19 cellular contexts compared by ENCODE assay signal in the genomic region with DNA sequence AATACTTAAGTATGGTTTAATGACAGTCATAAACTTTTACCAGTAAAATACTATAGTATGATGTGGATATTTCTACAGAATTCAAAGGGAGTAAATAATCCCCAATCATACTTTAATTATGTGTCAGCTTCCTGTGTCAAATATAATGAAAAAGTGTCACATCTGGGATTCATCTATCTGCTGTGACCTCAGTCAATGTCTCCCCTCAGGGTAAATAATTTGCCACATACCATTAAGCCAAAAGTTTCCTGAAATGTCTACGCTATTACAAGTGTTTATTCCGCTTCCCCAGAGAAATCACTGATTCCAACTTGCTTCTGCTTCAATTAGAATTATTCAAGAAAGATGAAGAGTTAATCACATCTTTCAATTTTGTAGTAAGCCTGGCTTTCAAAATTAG.
DNase-seq lines count a peak whose midpoint lies in the region; ATAC-seq and TF ChIP-seq lines count a peak whose summit lies in the region.
"Had no signal": no experiment of that assay in that cellular context is flagged by ENCODE, and none has a peak within 500 bp of the region (broad histone marks: within the 10 kb centered on the region; RNA-seq: fewer than 3 reads in every experiment).

No MANE protein-coding gene starts in this region.

- no peak for TF ChIP-seq CTCF in AG10803 (conservative IDR thresholded peaks at IDR 0.05; ENCODE audit: low read length)
- TF ChIP-seq CTCF in HFF-Myc (IDR thresholded peaks at IDR 0.05; ENCODE audit: low read depth, low read length, missing control alignments) = no peak
- no peak for TF ChIP-seq CTCF in ascending aorta (IDR thresholded peaks at IDR 0.05)
- TF ChIP-seq CTCF in mesothelial cell of epicardium (IDR thresholded peaks at IDR 0.05; ENCODE audit: unreplicated experiment) = no peak

- H3K36me3 ChIP-seq in ascending aorta = peaks cover 58 to 91% of the 10 kb centered on the region in 2 donors
- H3K36me3 ChIP-seq: MG63 had no signal

- no peaks in the 10 kb centered on the region for H3K36me3 Mint-ChIP-seq in mesothelial cell of epicardium
- no peaks in the 10 kb centered on the region for H3K36me3 Mint-ChIP-seq in activated T-helper 2 cell treated with anti-CD3 and anti-CD28 coated beads, Interferon-gamma antibody, Interleukin-2, Interleukin-4, amounts not matched to agents 10 μg/mL and 5 μg/mL and 100 μg/mL, durations not matched to agents 14 hours and 24 hours and 36 hours (ENCODE audit: low read depth)
- H3K36me3 Mint-ChIP-seq: CD8-positive, alpha-beta memory T cell had no signal

- H3K27ac Mint-ChIP-seq in mesothelial cell of epicardium = peak overlapping the region; percentile 5
- H3K27ac Mint-ChIP-seq in activated T-helper 2 cell treated with anti-CD3 and anti-CD28 coated beads, Interferon-gamma antibody, Interleukin-2, Interleukin-4, amounts not matched to agents 10 μg/mL and 5 μg/mL and 100 μg/mL, durations not matched to agents 14 hours and 24 hours and 36 hours = no peak overlapping the region
- H3K27ac Mint-ChIP-seq: CD8-positive, alpha-beta memory T cell had no signal

- peaks cover 2 to 16% of the 10 kb centered on the region in 2 donors for H3K4me1 ChIP-seq in ascending aorta

- no peak overlapping the region for H3K4me3 Mint-ChIP-seq in mesothelial cell of epicardium
- no peak overlapping the region for H3K4me3 Mint-ChIP-seq in activated T-helper 2 cell treated with anti-CD3 and anti-CD28 coated beads, Interferon-gamma antibody, Interleukin-2, Interleukin-4, amounts not matched to agents 10 μg/mL and 5 μg/mL and 100 μg/mL, durations not matched to agents 14 hours and 24 hours and 36 hours (ENCODE audit: low read depth)
- H3K4me3 Mint-ChIP-seq: CD8-positive, alpha-beta memory T cell had no signal

- H3K9me3 ChIP-seq in ascending aorta = no peaks in the 10 kb centered on the region
- H3K9me3 ChIP-seq: MG63 had no signal

- H3K27ac ChIP-seq in ascending aorta (peak overlapping the region; percentile 50 to 66), substantia nigra (ENCODE audit: low read depth, low read length, poor library complexity, severe bottlenecking) (no peak overlapping the region)

- no peak overlapping the region for H3K4me3 ChIP-seq in AG10803 (ENCODE audit: low read length)
- H3K4me3 ChIP-seq in HFF-Myc (replicated peaks; ENCODE audit: low read depth, low read length) = no peak overlapping the region
- H3K4me3 ChIP-seq in ascending aorta = no peak overlapping the region
- H3K4me3 ChIP-seq: MG63 had no signal

- no peaks in the 10 kb centered on the region for H3K9me3 Mint-ChIP-seq in mesothelial cell of epicardium
- H3K9me3 Mint-ChIP-seq in activated T-helper 2 cell treated with anti-CD3 and anti-CD28 coated beads, Interferon-gamma antibody, Interleukin-2, Interleukin-4, amounts not matched to agents 10 μg/mL and 5 μg/mL and 100 μg/mL, durations not matched to agents 14 hours and 24 hours and 36 hours = no peaks in the 10 kb centered on the region
- H3K9me3 Mint-ChIP-seq: CD8-positive, alpha-beta memory T cell had no signal

- H3K27me3 Mint-ChIP-seq in mesothelial cell of epicardium (ENCODE audit: low read depth) = no peaks in the 10 kb centered on the region
- H3K27me3 Mint-ChIP-seq in activated T-helper 2 cell treated with anti-CD3 and anti-CD28 coated beads, Interferon-gamma antibody, Interleukin-2, Interleukin-4, amounts not matched to agents 10 μg/mL and 5 μg/mL and 100 μg/mL, durations not matched to agents 14 hours and 24 hours and 36 hours (ENCODE audit: low read depth) = no peaks in the 10 kb centered on the region

- DNase-seq in AG10803 (ENCODE audit: low read depth) (peak; percentile 56), HFF-Myc (ENCODE audit: extremely low read depth, low read depth) (peak; percentile 63), ascending aorta (ENCODE audit: low spot score in 2 of 2) (no peak), mesothelial cell of epicardium (ENCODE audit: low spot score in 2 of 2, unreplicated experiment in 2 of 2) (no peak), substantia nigra (lab: John Stamatoyannopoulos, UW) (no peak), Right ventricle myocardium superior (no peak)
- no peak for DNase-seq in activated T-helper 2 cell treated with anti-CD3 and anti-CD28 coated beads, Interferon-gamma antibody, Interleukin-2, Interleukin-4, amounts not matched to agents 10 μg/mL and 5 μg/mL and 100 μg/mL, durations not matched to agents 14 hours and 24 hours and 36 hours (ENCODE audit: low spot score)
- DNase-seq: C1 segment of cervical spinal cord; CD8-positive, alpha-beta memory T cell; DMS53; H7; IMR-90; Karpas-422; MG63; NCI-H1092 treated with DMSO at 0.1 percent for 48 hours; NCI-H2081; NCI-H2171 treated with DMSO at 0.1 percent for 48 hours; NCI-H446 treated with DMSO at 0.1 percent for 48 hours had no signal

- ATAC-seq in Right ventricle myocardium superior (ENCODE audit: poor library complexity) = no peak
- ATAC-seq: Panc1 had no signal

- intact Hi-C loops in ascending aorta (cut with DNase I) = no loop called here
- intact Hi-C loops in activated T-helper 2 cell treated with anti-CD3 and anti-CD28 coated beads, Interferon-gamma antibody, Interleukin-2, Interleukin-4, amounts not matched to agents 10 μg/mL and 5 μg/mL and 100 μg/mL, durations not matched to agents 14 hours and 24 hours and 36 hours (cut with micrococcal nuclease) = no loop called here
- intact Hi-C loops in Right ventricle myocardium superior (cut with DNase I) = no loop called here

- peaks cover 38% of the 10 kb centered on the region for H3K4me1 Mint-ChIP-seq in mesothelial cell of epicardium
- H3K4me1 Mint-ChIP-seq in activated T-helper 2 cell treated with anti-CD3 and anti-CD28 coated beads, Interferon-gamma antibody, Interleukin-2, Interleukin-4, amounts not matched to agents 10 μg/mL and 5 μg/mL and 100 μg/mL, durations not matched to agents 14 hours and 24 hours and 36 hours (ENCODE audit: low read depth) = no peaks in the 10 kb centered on the region
- H3K4me1 Mint-ChIP-seq: CD8-positive, alpha-beta memory T cell had no signal

- H3K27me3 ChIP-seq in ascending aorta = no peaks in the 10 kb centered on the region
- H3K27me3 ChIP-seq: MG63 had no signal

Comparison
In these comparisons a context has a peak if more than half of its experiments do, and no peak if none do; other contexts are left out.
1. DNase-seq: peak in AG10803 (single experiment) and HFF-Myc (single experiment); none in ascending aorta (0 of 2), mesothelial cell of epicardium (0 of 2), substantia nigra (0 of 49), activated T-helper 2 cell treated with anti-CD3 and anti-CD28 coated beads, Interferon-gamma antibody, Interleukin-2, Interleukin-4, amounts not matched to agents 10 μg/mL and 5 μg/mL and 100 μg/mL, durations not matched to agents 14 hours and 24 hours and 36 hours (single experiment) and Right ventricle myocardium superior (single experiment).